ENCODE assay signal across 1 cellular context in genomic region chr4:109729155-109729562, GRCh38.
TF ChIP-seq lines count a peak whose summit lies in the region.

No MANE protein-coding gene starts in this region.

TF ChIP-seq in K562, 482 proteins besides CTCF, POLR2A, EP300 and RAD21 (continued from another document):
- TF ChIP-seq NR2C2 (CRISPR knock-in tag; IDR thresholded peaks at IDR 0.05) (no peak), NR2C2 (tag; IDR thresholded peaks at IDR 0.05) (0 out of 2 replicates have a peak, but pooled peaks have one; percentile 17), NFRKB (IDR thresholded peaks at IDR 0.05; ENCODE audit: low read depth) (0 out of 2 replicates have a peak, but pooled peaks have one; percentile 38), CHD4 (IDR thresholded peaks at IDR 0.05; ENCODE audit: insufficient read depth, insufficient replicate concordance, low read depth, low read length, poor library complexity, severe bottlenecking) (no peak), SMARCA4 (IDR thresholded peaks at IDR 0.05) (0 out of 2 replicates have a peak, but pooled peaks have one; percentile 13), XRCC3 (IDR thresholded peaks at IDR 0.05) (no peak), SMARCE1 (IDR thresholded peaks at IDR 0.05) (no peak), RFX7 (CRISPR knock-in tag; IDR thresholded peaks at IDR 0.05) (no peak), ZC3H4 (CRISPR knock-in tag; IDR thresholded peaks at IDR 0.05; ENCODE audit: borderline replicate concordance) (no peak), ZNF24 (IDR thresholded peaks at IDR 0.05) (0 out of 2 replicates have a peak, but pooled peaks have one; percentile 22), CREB5 (CRISPR knock-in tag; IDR thresholded peaks at IDR 0.05) (no peak), ATF1 (CRISPR knock-in tag; IDR thresholded peaks at IDR 0.05) (no peak), ATF1 (tag; IDR thresholded peaks at IDR 0.05) (peak; percentile 38), ZNF740 (CRISPR knock-in tag; IDR thresholded peaks at IDR 0.05) (no peak; the same call in 1 of the 2 replicates), ZNF740 (tag; IDR thresholded peaks at IDR 0.05) (peak in 1 of 2 experiments; percentile 56; a peak in 1 of 4 replicates), CC2D1A (IDR thresholded peaks at IDR 0.05) (no peak), ZHX1 (conservative IDR thresholded peaks at IDR 0.05; ENCODE audit: low read length) (no peak), GATAD2B (IDR thresholded peaks at IDR 0.05; ENCODE audit: borderline replicate concordance) (no peak), FOXK1 (CRISPR knock-in tag; IDR thresholded peaks at IDR 0.05; ENCODE audit: borderline replicate concordance) (0 out of 2 replicates have a peak, but pooled peaks have one; percentile 54), STAG1 (CRISPR knock-in tag; IDR thresholded peaks at IDR 0.05; ENCODE audit: borderline replicate concordance) (no peak), KLF13 (tag; IDR thresholded peaks at IDR 0.05; ENCODE audit: borderline replicate concordance, low read depth) (no peak), GATA2 (CRISPR knock-in tag; IDR thresholded peaks at IDR 0.05) (no peak), NR1H2 (CRISPR knock-in tag; IDR thresholded peaks at IDR 0.05) (0 out of 2 replicates have a peak, but pooled peaks have one; percentile 35), DMBX1 (CRISPR knock-in tag; IDR thresholded peaks at IDR 0.05; ENCODE audit: borderline replicate concordance) (no peak), ETV6 (IDR thresholded peaks at IDR 0.05; ENCODE audit: borderline replicate concordance in 1 of 2, low read depth in 2 of 2, low read length in 1 of 2) (no peak), ETV6 (CRISPR knock-in tag; IDR thresholded peaks at IDR 0.05; ENCODE audit: borderline replicate concordance) (no peak), ZFP30 (CRISPR knock-in tag; IDR thresholded peaks at IDR 0.05; ENCODE audit: borderline replicate concordance) (no peak), ATF7 (IDR thresholded peaks at IDR 0.05) (no peak), ZNF253 (CRISPR knock-in tag; conservative IDR thresholded peaks at IDR 0.05) (no peak), TAF15 (IDR thresholded peaks at IDR 0.05; ENCODE audit: low read depth, low read length) (no peak), ATF4 (CRISPR knock-in tag; IDR thresholded peaks at IDR 0.05) (peak; percentile 66), PKNOX1 (IDR thresholded peaks at IDR 0.05) (peak; percentile 85), MYC (IDR thresholded peaks at IDR 0.05; ENCODE audit: low read depth, low read length) (no peak), MYC (CRISPR knock-in tag; IDR thresholded peaks at IDR 0.05; ENCODE audit: borderline replicate concordance, low read depth) (0 out of 2 replicates have a peak, but pooled peaks have one; percentile 59), ATF6 (CRISPR knock-in tag; IDR thresholded peaks at IDR 0.05) (no peak)
- TF ChIP-seq, protein P1, sequence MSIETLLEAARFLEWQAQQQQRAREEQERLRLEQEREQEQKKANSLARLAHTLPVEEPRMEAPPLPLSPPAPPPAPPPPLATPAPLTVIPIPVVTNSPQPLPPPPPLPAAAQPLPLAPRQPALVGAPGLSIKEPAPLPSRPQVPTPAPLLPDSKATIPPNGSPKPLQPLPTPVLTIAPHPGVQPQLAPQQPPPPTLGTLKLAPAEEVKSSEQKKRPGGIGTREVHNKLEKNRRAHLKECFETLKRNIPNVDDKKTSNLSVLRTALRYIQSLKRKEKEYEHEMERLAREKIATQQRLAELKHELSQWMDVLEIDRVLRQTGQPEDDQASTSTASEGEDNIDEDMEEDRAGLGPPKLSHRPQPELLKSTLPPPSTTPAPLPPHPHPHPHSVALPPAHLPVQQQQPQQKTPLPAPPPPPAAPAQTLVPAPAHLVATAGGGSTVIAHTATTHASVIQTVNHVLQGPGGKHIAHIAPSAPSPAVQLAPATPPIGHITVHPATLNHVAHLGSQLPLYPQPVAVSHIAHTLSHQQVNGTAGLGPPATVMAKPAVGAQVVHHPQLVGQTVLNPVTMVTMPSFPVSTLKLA (conservative IDR thresholded peaks at IDR 0.05): peak in 1 of 2 experiments; percentile 19; a peak in 1 of 4 replicates
- TF ChIP-seq, protein P2, sequence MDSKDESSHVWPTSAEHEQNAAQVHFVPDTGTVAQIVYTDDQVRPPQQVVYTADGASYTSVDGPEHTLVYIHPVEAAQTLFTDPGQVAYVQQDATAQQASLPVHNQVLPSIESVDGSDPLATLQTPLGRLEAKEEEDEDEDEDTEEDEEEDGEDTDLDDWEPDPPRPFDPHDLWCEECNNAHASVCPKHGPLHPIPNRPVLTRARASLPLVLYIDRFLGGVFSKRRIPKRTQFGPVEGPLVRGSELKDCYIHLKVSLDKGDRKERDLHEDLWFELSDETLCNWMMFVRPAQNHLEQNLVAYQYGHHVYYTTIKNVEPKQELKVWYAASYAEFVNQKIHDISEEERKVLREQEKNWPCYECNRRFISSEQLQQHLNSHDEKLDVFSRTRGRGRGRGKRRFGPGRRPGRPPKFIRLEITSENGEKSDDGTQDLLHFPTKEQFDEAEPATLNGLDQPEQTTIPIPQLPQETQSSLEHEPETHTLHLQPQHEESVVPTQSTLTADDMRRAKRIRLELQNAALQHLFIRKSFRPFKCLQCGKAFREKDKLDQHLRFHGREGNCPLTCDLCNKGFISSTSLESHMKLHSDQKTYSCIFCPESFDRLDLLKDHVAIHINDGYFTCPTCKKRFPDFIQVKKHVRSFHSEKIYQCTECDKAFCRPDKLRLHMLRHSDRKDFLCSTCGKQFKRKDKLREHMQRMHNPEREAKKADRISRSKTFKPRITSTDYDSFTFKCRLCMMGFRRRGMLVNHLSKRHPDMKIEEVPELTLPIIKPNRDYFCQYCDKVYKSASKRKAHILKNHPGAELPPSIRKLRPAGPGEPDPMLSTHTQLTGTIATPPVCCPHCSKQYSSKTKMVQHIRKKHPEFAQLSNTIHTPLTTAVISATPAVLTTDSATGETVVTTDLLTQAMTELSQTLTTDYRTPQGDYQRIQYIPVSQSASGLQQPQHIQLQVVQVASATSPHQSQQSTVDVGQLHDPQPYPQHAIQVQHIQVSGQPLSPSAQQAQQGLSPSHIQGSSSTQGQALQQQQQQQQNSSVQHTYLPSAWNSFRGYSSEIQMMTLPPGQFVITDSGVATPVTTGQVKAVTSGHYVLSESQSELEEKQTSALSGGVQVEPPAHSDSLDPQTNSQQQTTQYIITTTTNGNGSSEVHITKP (IDR thresholded peaks at IDR 0.05; ENCODE audit: partially characterized antibody): peak; percentile 63
